2 cellular contexts compared by ENCODE assay signal in the genomic region with DNA sequence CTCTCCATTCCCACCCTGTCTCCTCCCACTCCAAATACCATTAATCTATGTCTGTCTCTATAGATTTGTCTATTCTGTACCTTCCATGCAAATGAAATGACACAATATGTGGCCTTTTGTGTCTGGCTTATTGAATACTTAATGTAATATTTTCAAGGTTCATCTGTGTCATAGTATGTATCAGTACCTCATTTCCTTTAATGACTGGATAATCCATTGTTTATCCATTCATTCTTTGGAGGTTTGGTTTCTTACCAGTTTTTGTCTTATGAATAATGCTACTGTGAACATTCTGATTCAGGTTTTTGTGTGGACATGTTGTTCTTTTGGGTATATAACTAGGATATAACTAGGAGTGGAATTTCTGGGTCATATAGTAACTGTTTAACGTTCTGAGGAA. TPM values are rescaled to one million over a fixed set of nuclear protein-coding genes. Genes with fewer than 3 reads are reported as not detected.
"Had no signal": no experiment of that assay in that cellular context is flagged by ENCODE, and none has a peak within 500 bp of the region (broad histone marks: within the 10 kb centered on the region; RNA-seq: fewer than 3 reads in every experiment).

No MANE protein-coding gene starts in this region.

RNA-seq across cellular contexts. Expression of a gene that starts 55.8 kb away (rescaled TPM):
- total RNA-seq: RPMI7951, SJSA1 had no signal
